8 cellular contexts compared by ENCODE assay signal in the genomic region with DNA sequence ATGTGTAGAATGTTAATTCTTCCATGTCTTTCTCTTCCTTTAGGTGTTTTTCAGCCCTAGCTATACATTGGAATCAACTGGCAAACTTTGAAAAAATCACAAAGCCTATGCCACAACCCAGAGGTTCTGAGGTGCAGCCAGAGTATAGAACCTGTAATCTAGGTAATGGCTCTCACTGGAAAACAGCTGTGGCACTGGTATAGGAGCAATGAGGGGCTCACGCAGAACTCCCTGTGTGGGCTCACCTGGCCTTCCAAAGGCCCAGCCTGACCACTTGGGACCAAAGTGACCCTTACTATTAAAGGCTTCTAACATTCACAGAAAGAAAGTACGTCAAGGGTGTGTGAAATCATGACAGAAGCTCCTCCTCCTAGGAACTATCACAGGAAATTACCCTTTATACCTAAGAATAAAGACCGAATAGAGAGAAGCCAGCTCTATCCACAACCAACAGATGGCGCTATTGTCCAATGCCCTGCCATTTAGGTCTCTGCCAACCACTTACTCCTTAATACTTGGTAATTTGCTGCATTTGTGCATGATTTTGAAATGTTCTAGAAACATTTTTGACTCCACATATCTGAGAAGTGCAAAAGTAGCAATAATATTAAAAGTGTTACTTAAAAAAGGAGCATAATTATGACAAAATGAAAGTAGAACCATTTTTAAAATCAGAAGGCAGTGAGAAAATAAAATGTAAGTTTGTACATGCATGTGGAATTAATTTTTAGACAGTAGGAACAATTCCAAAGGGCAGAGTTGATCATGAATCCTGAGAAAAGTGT.
DNase-seq lines count a peak whose midpoint lies in the region; ATAC-seq and TF ChIP-seq lines count a peak whose summit lies in the region.

No MANE protein-coding gene starts in this region.

- H3K4me1 ChIP-seq in Panc1 (ENCODE audit: control insufficient read depth, insufficient read depth, low read length) (no peaks in the 10 kb centered on the region; the same call in 1 of the 2 replicates), adrenal gland (replicated peaks in 1 of 2) (peaks cover 0 to 7% of the 10 kb centered on the region in 2 donors)

- ATAC-seq in GM18508 (IDR thresholded peaks at IDR 0.05; ENCODE audit: insufficient read depth, unreplicated experiment) (peak; percentile 61), Panc1 (peak; percentile 74), HG03097 (IDR thresholded peaks at IDR 0.05; ENCODE audit: low FRiP score, unreplicated experiment) (no peak)

- no peak for TF ChIP-seq POLR2A in adrenal gland (IDR thresholded peaks at IDR 0.05)

- CTCF ChIA-PET in Panc1 (lab: Charles Lee): interaction anchor here (0.6 to 1.2 kb wide), 4 partner anchors 12 to 1073 kb away, joined by 3 to 4 read pairs (median 4); no protein-coding TSS in a partner anchor

- DNase-seq in HT1080 (ENCODE audit: low read depth) (peak; percentile 65), Panc1 (ENCODE audit: low read depth, low spot score) (peak; percentile 57), adrenal gland (peak; percentile 42 to 78 (median 69)), iPS DF 4.7 (ENCODE audit: extremely low read depth, low spot score) (peak; percentile 33)
- DNase-seq in stimulated activated CD4-positive, alpha-beta T cell treated with anti-CD3 and anti-CD28 coated beads, Interleukin-4, amount 100 ng/mL, for 4 hours: peak; percentile 6 to 15

- H3K36me3 ChIP-seq in Panc1 (ENCODE audit: control insufficient read depth, insufficient read depth, low read length) (no peaks in the 10 kb centered on the region), adrenal gland (replicated peaks in 1 of 2) (no peaks in the 10 kb centered on the region)

- 25 to 33% (median 32%) methylated on average over 4 of the region's 4 CpGs for WGBS in adrenal gland, 4 donors

- POLR2A ChIA-PET in Panc1 (lab: Charles Lee): no interaction called here

- H3K4me3 ChIP-seq in Panc1 (ENCODE audit: low read depth in 2 of 2, low read length in 2 of 2): no peak overlapping the region
- H3K4me3 ChIP-seq in adrenal gland: no peak overlapping the region

- H3K27me3 ChIP-seq in Panc1 (ENCODE audit: control insufficient read depth, insufficient read depth, low read length) (no peaks in the 10 kb centered on the region; the same call in 1 of the 2 replicates), adrenal gland (no peaks in the 10 kb centered on the region)

- in situ Hi-C loops in Panc1 (cut with HindIII; ENCODE audit: low pct_unique_long_range_greater_than_20kb, low sequenced_read_pairs): no loop called here

- intact Hi-C loops in Panc1 (cut with micrococcal nuclease; ENCODE audit: unreplicated experiment) (loop anchor here (5.0 kb wide), 1 partner anchor 92 kb away; a partner anchor contains a TSS), adrenal gland (cut with DNase I) (loop anchor here in 1 of 2 donors (5.0 kb wide), 1 partner anchor 92 kb away; a partner anchor contains a TSS)

- BruUV-seq in Panc1 (replicated peaks; lab: Mats Ljungman, UMichigan): no TSS peak

- no peaks in the 10 kb centered on the region for H3K9me3 ChIP-seq in Panc1 (ENCODE audit: control insufficient read depth, insufficient read depth, low read depth, low read length)
- no peaks in the 10 kb centered on the region for H3K9me3 ChIP-seq in adrenal gland (replicated peaks in 1 of 3)

- H3K27ac ChIP-seq in C4-2B: no peak overlapping the region
- no peak overlapping the region for H3K27ac ChIP-seq in Panc1 (ENCODE audit: low read length)
- H3K27ac ChIP-seq in adrenal gland: no peak overlapping the region

- TF ChIP-seq CTCF in C4-2B (conservative IDR thresholded peaks at IDR 0.05) (peak; percentile 98), Panc1 (IDR thresholded peaks at IDR 0.05) (peak; percentile 91), adrenal gland (IDR thresholded peaks at IDR 0.05) (peak; percentile 77 to 89 (median 82))

Comparison
In these comparisons a context has a peak if more than half of its experiments do, and no peak if none do; other contexts are left out.
1. DNase-seq: peak in every context shown above with its lines; median percentile 69 in adrenal gland; 65 in HT1080; 57 in Panc1; 33 in iPS DF 4.7; 10 in stimulated activated CD4-positive, alpha-beta T cell treated with anti-CD3 and anti-CD28 coated beads, Interleukin-4, amount 100 ng/mL, for 4 hours.